In genomic region chr19:42330521-42330835, GRCh38 we compare ENCODE assay signal across 17 cellular contexts. TPM values are rescaled to one million over a fixed set of nuclear protein-coding genes. Genes with fewer than 3 reads are reported as not detected.
DNase-seq lines count a peak whose midpoint lies in the region; ATAC-seq and TF ChIP-seq lines count a peak whose summit lies in the region.
"Had no signal": no experiment of that assay in that cellular context is flagged by ENCODE, and none has a peak within 500 bp of the region (broad histone marks: within the 10 kb centered on the region; RNA-seq: fewer than 3 reads in every experiment).

No MANE protein-coding gene starts in this region.

- H3K27me3 ChIP-seq in osteoblast (ENCODE audit: insufficient read depth, low read length) (no peaks in the 10 kb centered on the region), suprapubic skin (no peaks in the 10 kb centered on the region), heart right ventricle (no peaks in the 10 kb centered on the region)

- H3K9me3 ChIP-seq in SK-N-MC (ENCODE audit: low read depth, low read length) (no peaks in the 10 kb centered on the region), osteoblast (ENCODE audit: low read depth, low read length) (no peaks in the 10 kb centered on the region), suprapubic skin (no peaks in the 10 kb centered on the region), heart right ventricle (no peaks in the 10 kb centered on the region)

- H4K20me1 ChIP-seq in osteoblast (ENCODE audit: insufficient read depth, low read length) = peaks cover 13% of the 10 kb centered on the region

- H3K27ac Mint-ChIP-seq in natural killer cell treated with Interleukin-12 subunit alpha and Interleukin-12 subunit beta and Interleukin-15 and Interleukin-18, amount 100 ng/mL, for 72 hours = no peak overlapping the region

- no peak overlapping the region for H3K4me3 ChIP-seq in SK-N-MC
- H3K4me3 ChIP-seq in osteoblast (ENCODE audit: insufficient read depth, low read length) = no peak overlapping the region
- no peak overlapping the region for H3K4me3 ChIP-seq in suprapubic skin
- no peak overlapping the region for H3K4me3 ChIP-seq in heart right ventricle
- H3K4me3 ChIP-seq: PC-9 had no signal

- TF ChIP-seq EP300 in suprapubic skin (IDR thresholded peaks at IDR 0.05) = no peak

- WGBS in suprapubic skin = 22% methylated on average over 1 of the region's 1 CpG
- 33 to 41% methylated on average over 1 of the region's 1 CpG for WGBS in heart right ventricle, 2 donors

- H3K9ac ChIP-seq in SK-N-MC (ENCODE audit: insufficient read length) = peak overlapping the region; percentile 47

- peaks cover 8% of the 10 kb centered on the region for H3K4me1 ChIP-seq in osteoblast (ENCODE audit: insufficient read depth, low read length)
- H3K4me1 ChIP-seq in suprapubic skin = peaks cover 20% of the 10 kb centered on the region
- H3K4me1 ChIP-seq in heart right ventricle = peaks cover 3 to 34% (median 18%) of the 10 kb centered on the region in 9 donors

- TF ChIP-seq POLR2A in suprapubic skin (IDR thresholded peaks at IDR 0.05) = no peak

- H3K4me1 Mint-ChIP-seq in natural killer cell treated with Interleukin-12 subunit alpha and Interleukin-12 subunit beta and Interleukin-15 and Interleukin-18, amount 100 ng/mL, for 72 hours (ENCODE audit: low read depth in 2 of 2) = peaks cover 17 to 19% of the 10 kb centered on the region in 2 donors

- TF ChIP-seq CTCF in osteoblast (IDR thresholded peaks at IDR 0.05; ENCODE audit: extremely low read depth, low read depth, low read length) (no peak), suprapubic skin (IDR thresholded peaks at IDR 0.05) (no peak), heart right ventricle (IDR thresholded peaks at IDR 0.05) (no peak)

- no peaks in the 10 kb centered on the region for H3K36me3 Mint-ChIP-seq in natural killer cell treated with Interleukin-12 subunit alpha and Interleukin-12 subunit beta and Interleukin-15 and Interleukin-18, amount 100 ng/mL, for 72 hours

- peak overlapping the region; percentile 46 for H3K27ac ChIP-seq in SK-N-MC
- H3K27ac ChIP-seq in osteoblast (ENCODE audit: low read depth, low read length) = no peak overlapping the region
- H3K27ac ChIP-seq in suprapubic skin = no peak overlapping the region
- no peak overlapping the region for H3K27ac ChIP-seq in heart right ventricle
- H3K27ac ChIP-seq: PC-9 had no signal

- no peaks in the 10 kb centered on the region for H3K36me3 ChIP-seq in SK-N-MC (ENCODE audit: insufficient read depth, low read length)
- H3K36me3 ChIP-seq in osteoblast (ENCODE audit: insufficient read depth, low read length) = no peaks in the 10 kb centered on the region
- H3K36me3 ChIP-seq in suprapubic skin = peaks cover 7% of the 10 kb centered on the region
- H3K36me3 ChIP-seq in heart right ventricle = peaks cover 0 to 20% (median 0%) of the 10 kb centered on the region in 9 donors

- H3K4me2 ChIP-seq in osteoblast (ENCODE audit: insufficient read depth, low read length) = no peak overlapping the region
- H3K4me2 ChIP-seq: PC-9 had no signal

- intact Hi-C loops in heart right ventricle (cut with DNase I) = no loop called here

- H3K79me2 ChIP-seq in osteoblast (ENCODE audit: insufficient read depth, low read length) = peaks cover 37% of the 10 kb centered on the region

- H3K27me3 Mint-ChIP-seq in natural killer cell treated with Interleukin-12 subunit alpha and Interleukin-12 subunit beta and Interleukin-15 and Interleukin-18, amount 100 ng/mL, for 72 hours = no peaks in the 10 kb centered on the region

- H3K4me3 Mint-ChIP-seq in natural killer cell treated with Interleukin-12 subunit alpha and Interleukin-12 subunit beta and Interleukin-15 and Interleukin-18, amount 100 ng/mL, for 72 hours = no peak overlapping the region

- no peak for ATAC-seq in natural killer cell treated with Interleukin-12 subunit alpha and Interleukin-12 subunit beta and Interleukin-15 and Interleukin-18, amount 100 ng/mL, for 72 hours
- ATAC-seq in left lobe of liver = no peak
- no peak for ATAC-seq in heart right ventricle
- ATAC-seq: HCT116, Right ventricle myocardium inferior had no signal

- H2AFZ ChIP-seq in osteoblast (ENCODE audit: low read length) = no peak overlapping the region
- H2AFZ ChIP-seq: PC-9 had no signal

- DNase-seq in EH (ENCODE audit: low read depth) (peak; percentile 10), SK-N-MC (ENCODE audit: low read depth, low spot score) (no peak), fibroblast of peridontal ligament (ENCODE audit: extremely low read depth) (peak; percentile 74), osteoblast (ENCODE audit: insufficient read length, low spot score, missing footprints) (peak; percentile 55), left lobe of liver (ENCODE audit: low spot score) (no peak), suprapubic skin (ENCODE audit: low spot score in 2 of 2) (no peak), heart right ventricle (no peak)
- no peak for DNase-seq in natural killer cell treated with Interleukin-12 subunit alpha and Interleukin-12 subunit beta and Interleukin-15 and Interleukin-18, amount 100 ng/mL, for 72 hours (ENCODE audit: low spot score)
- DNase-seq: ACHN, MV-4-11, NCI-H1417 treated with DMSO at 0.1 percent for 48 hours, NCI-H2081, NCI-H2227 treated with DMSO at 0.1 percent for 48 hours, PC-9 had no signal

- no peaks in the 10 kb centered on the region for H3K9me3 Mint-ChIP-seq in natural killer cell treated with Interleukin-12 subunit alpha and Interleukin-12 subunit beta and Interleukin-15 and Interleukin-18, amount 100 ng/mL, for 72 hours

RNA-seq across cellular contexts. Expression of gene MEGF8, which starts 5.0 kb away (rescaled TPM):
- total RNA-seq in osteoblast (23.9 and 30.0 TPM in 2 replicates), left lobe of liver (11.7 TPM), suprapubic skin (10 to 100 TPM; 10.7 to 21.5 (median 16.1) TPM), heart right ventricle (10 to 100 TPM; 33.4 to 44.6 (median 40.4) TPM)
- 10 to 100 TPM; 12.1 to 20.1 TPM for total RNA-seq in natural killer cell treated with Interleukin-12 subunit alpha and Interleukin-12 subunit beta and Interleukin-15 and Interleukin-18, amount 100 ng/mL, for 72 hours
- 10 to 100 TPM; 10.2 to 16.3 TPM for polyA plus RNA-seq in heart right ventricle

RNA-seq across cellular contexts. Expression of gene TMEM145, which starts 17.4 kb away (rescaled TPM):
- not detected in 2 replicates for total RNA-seq in osteoblast
- 1 to 10 TPM; 1.4 to 1.6 TPM for total RNA-seq in natural killer cell treated with Interleukin-12 subunit alpha and Interleukin-12 subunit beta and Interleukin-15 and Interleukin-18, amount 100 ng/mL, for 72 hours
- total RNA-seq in left lobe of liver = not detected
- total RNA-seq in suprapubic skin = 1 to 10 TPM in 1 of 4 donors, not detected in 3; 4.2 TPM
- 1 to 10 TPM in 1 of 10 donors, under 1 TPM in 4, not detected in 5; 0.15 to 1.0 (median 0.49) TPM for total RNA-seq in heart right ventricle
- 1 to 10 TPM in 1 of 2 donors, under 1 TPM in 1; 0.32 to 1.0 TPM for polyA plus RNA-seq in heart right ventricle

RNA-seq across cellular contexts. Expression of gene PAFAH1B3, which starts 28.1 kb away (rescaled TPM):
- total RNA-seq in osteoblast = 18.3 and 23.2 TPM in 2 replicates
- total RNA-seq in natural killer cell treated with Interleukin-12 subunit alpha and Interleukin-12 subunit beta and Interleukin-15 and Interleukin-18, amount 100 ng/mL, for 72 hours = 10 to 100 TPM; 16.9 to 40.2 TPM
- total RNA-seq in left lobe of liver = 2.2 TPM
- total RNA-seq in suprapubic skin = 10 to 100 TPM; 14.4 to 33.0 (median 18.9) TPM
- total RNA-seq in heart right ventricle = 1 to 10 TPM; 1.2 to 5.9 (median 2.6) TPM
- polyA plus RNA-seq in heart right ventricle = 10 to 100 TPM in 1 of 2 donors, 1 to 10 TPM in 1; 5.0 to 10.4 TPM

RNA-seq across cellular contexts. Expression of gene PRR19, which starts 28.5 kb away (rescaled TPM):
- 0.36 and 0.59 TPM in 2 replicates for total RNA-seq in osteoblast
- total RNA-seq in natural killer cell treated with Interleukin-12 subunit alpha and Interleukin-12 subunit beta and Interleukin-15 and Interleukin-18, amount 100 ng/mL, for 72 hours = 1 to 10 TPM in 1 of 2 donors, under 1 TPM in 1; 0.64 to 1.0 TPM
- 0.65 TPM for total RNA-seq in left lobe of liver
- total RNA-seq in suprapubic skin = 1 to 10 TPM in 2 of 4 donors, under 1 TPM in 2; 0.73 to 1.7 (median 1.1) TPM
- under 1 TPM in 4 of 10 donors, not detected in 6; 0.16 to 0.21 (median 0.19) TPM for total RNA-seq in heart right ventricle
- under 1 TPM in 1 of 2 donors, not detected in 1; 0.16 TPM for polyA plus RNA-seq in heart right ventricle

RNA-seq across cellular contexts. Expression of gene CNFN, which starts 59.6 kb away (rescaled TPM):
- not detected in 2 replicates for total RNA-seq in osteoblast
- total RNA-seq in natural killer cell treated with Interleukin-12 subunit alpha and Interleukin-12 subunit beta and Interleukin-15 and Interleukin-18, amount 100 ng/mL, for 72 hours = not detected
- not detected for total RNA-seq in left lobe of liver
- total RNA-seq in suprapubic skin = 100 to 1,000 TPM in 3 of 4 donors, 10 to 100 TPM in 1; 52.9 to 364 (median 353) TPM
- 1 to 10 TPM in 1 of 10 donors, under 1 TPM in 4, not detected in 5; 0.51 to 1.3 (median 0.81) TPM for total RNA-seq in heart right ventricle
- 1 to 10 TPM; 1.6 to 7.2 TPM for polyA plus RNA-seq in heart right ventricle
- total RNA-seq: HT1080 had no signal

Comparison
In these comparisons a context has a peak if more than half of its experiments do, and no peak if none do; other contexts are left out.
1. DNase-seq: peak in EH (single experiment), fibroblast of peridontal ligament (single experiment) and osteoblast (single experiment); none in SK-N-MC (single experiment), natural killer cell treated with Interleukin-12 subunit alpha and Interleukin-12 subunit beta and Interleukin-15 and Interleukin-18, amount 100 ng/mL, for 72 hours (single experiment), left lobe of liver (single experiment), suprapubic skin (0 of 2) and heart right ventricle (0 of 2).